ENCODE assay signal across 13 cellular contexts in the genomic region with DNA sequence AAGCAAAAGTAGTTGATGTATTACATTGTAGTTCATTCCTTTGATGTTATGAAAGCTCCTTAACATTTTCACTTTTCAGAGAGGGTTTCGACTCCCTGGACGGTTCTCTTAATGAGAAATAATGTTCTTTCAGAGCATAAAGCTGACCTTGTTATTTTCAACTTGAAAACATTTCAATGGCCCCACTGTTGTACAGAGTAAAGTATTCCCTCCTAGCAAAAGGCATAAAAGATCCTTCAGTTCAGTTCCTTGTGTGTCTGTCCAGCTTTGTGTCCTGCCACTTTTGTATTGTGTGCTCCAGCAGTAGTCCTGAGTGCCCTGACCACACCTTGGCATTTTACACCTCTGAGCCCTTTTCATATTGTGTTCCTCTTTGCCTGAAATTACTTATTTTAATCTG.
A peak's percentile ranks its signal among the peaks of the same experiment; 100 is the strongest.
DNase-seq lines count a peak whose midpoint lies in the region; ATAC-seq and TF ChIP-seq lines count a peak whose summit lies in the region.
"Had no signal": no experiment of that assay in that cellular context is flagged by ENCODE, and none has a peak within 500 bp of the region (broad histone marks: within the 10 kb centered on the region; RNA-seq: fewer than 3 reads in every experiment).

No MANE protein-coding gene starts in this region.

- peaks cover 24% of the 10 kb centered on the region for H3K36me3 Mint-ChIP-seq in memory B cell

- no peak for ATAC-seq in memory B cell (ENCODE audit: low read depth)

- H3K4me1 ChIP-seq in DOHH2 (ENCODE audit: control insufficient read depth, low read length): peaks cover 73% of the 10 kb centered on the region

- DNase-seq in memory B cell (ENCODE audit: low spot score in 2 of 2) (no peak), substantia nigra (lab: John Stamatoyannopoulos, UW) (peak in 1 of 49 donors; percentile 10), GM20000 (ENCODE audit: low spot score) (no peak), NCI-H1694 (lab: John Stamatoyannopoulos, UW) (no peak), cerebellar nuclear complex (lab: John Stamatoyannopoulos, UW) (no peak), inferior parietal cortex (ENCODE audit: extremely low spot score) (no peak)
- DNase-seq: AML-193; CD8-positive, alpha-beta memory T cell; KBM-7; NCI-H1048; NCI-H2107 had no signal

- no peak overlapping the region for H3K4me3 Mint-ChIP-seq in memory B cell
- H3K4me3 Mint-ChIP-seq: CD8-positive, alpha-beta memory T cell had no signal

- peaks cover 77% of the 10 kb centered on the region for H3K79me2 ChIP-seq in DOHH2 (ENCODE audit: control insufficient read depth, low read length)

- H3F3A ChIP-seq in DOHH2 (ENCODE audit: control insufficient read depth, insufficient read depth): peaks cover 26% of the 10 kb centered on the region

- no peaks in the 10 kb centered on the region for H3K27me3 Mint-ChIP-seq in memory B cell
- H3K27me3 Mint-ChIP-seq: CD8-positive, alpha-beta memory T cell had no signal

- H3K27ac ChIP-seq in DOHH2 (ENCODE audit: low read depth, low read length) (peak overlapping the region; percentile 37), cingulate gyrus (ENCODE audit: low read depth, low read length) (peak overlapping the region; percentile 78), substantia nigra (ENCODE audit: low read depth, low read length, poor library complexity, severe bottlenecking) (peak overlapping the region; percentile 90)

- no peak for TF ChIP-seq CTCF in DOHH2 (IDR thresholded peaks at IDR 0.05; ENCODE audit: low read depth, low read length, poor library complexity, severe bottlenecking)
- TF ChIP-seq CTCF in GM20000 (IDR thresholded peaks at IDR 0.05; ENCODE audit: extremely low read depth, missing control alignments): no peak

- no peaks in the 10 kb centered on the region for H4K20me1 ChIP-seq in DOHH2 (ENCODE audit: control insufficient read depth, insufficient read depth, low read depth, low read length)

- H3K9me3 ChIP-seq in DOHH2 (ENCODE audit: control insufficient read depth, insufficient read depth, low read length): no peaks in the 10 kb centered on the region

- peaks cover 20% of the 10 kb centered on the region for H3K4me1 Mint-ChIP-seq in memory B cell

- H3K4me3 ChIP-seq in DOHH2 (ENCODE audit: low read length): no peak overlapping the region

- H3K27me3 ChIP-seq in DOHH2 (ENCODE audit: control insufficient read depth, low read length): no peaks in the 10 kb centered on the region

- no peaks in the 10 kb centered on the region for H3K9me3 Mint-ChIP-seq in memory B cell
- H3K9me3 Mint-ChIP-seq: CD8-positive, alpha-beta memory T cell had no signal

- no peaks in the 10 kb centered on the region for H3K9me2 ChIP-seq in DOHH2 (replicated peaks; ENCODE audit: control insufficient read depth, low read length)

- H3K4me2 ChIP-seq in DOHH2 (ENCODE audit: low read length): no peak overlapping the region

- peaks cover 65% of the 10 kb centered on the region for H3K36me3 ChIP-seq in DOHH2 (ENCODE audit: control insufficient read depth, low read length)

- peak overlapping the region; percentile 42 for H3K27ac Mint-ChIP-seq in memory B cell

Comparison
In these comparisons a context has a peak if more than half of its experiments do, and no peak if none do; other contexts are left out.
1. H3K27ac ChIP-seq: peak in every context shown above with its lines; median percentile 90 in substantia nigra; 78 in cingulate gyrus; 37 in DOHH2.